In genomic region chr21:44916965-44917364, GRCh38 we compare ENCODE assay signal across 15 cellular contexts. TPM values are rescaled to one million over a fixed set of nuclear protein-coding genes. Genes with fewer than 3 reads are reported as not detected.
A peak's percentile ranks its signal among the peaks of the same experiment; 100 is the strongest.
DNase-seq lines count a peak whose midpoint lies in the region; ATAC-seq and TF ChIP-seq lines count a peak whose summit lies in the region.
"Had no signal": no experiment of that assay in that cellular context is flagged by ENCODE, and none has a peak within 500 bp of the region (broad histone marks: within the 10 kb centered on the region; RNA-seq: fewer than 3 reads in every experiment).

No MANE protein-coding gene starts in this region.

- no peaks in the 10 kb centered on the region for H3K27me3 Mint-ChIP-seq in activated naive CD4-positive, alpha-beta T cell treated with anti-CD3 and anti-CD28 coated beads, Interleukin-2, amount 50 U/mL, for 24 hours
- H3K27me3 Mint-ChIP-seq in activated CD4-positive, alpha-beta memory T cell treated with anti-CD3 and anti-CD28 coated beads for 36 hours = no peaks in the 10 kb centered on the region
- peaks cover 32% of the 10 kb centered on the region for H3K27me3 Mint-ChIP-seq in type B pancreatic cell

- H3K4me1 ChIP-seq in prostate gland (replicated peaks) = no peaks in the 10 kb centered on the region

- H3K4me3 ChIP-seq in prostate gland = no peak overlapping the region

- TF ChIP-seq CTCF in type B pancreatic cell (conservative IDR thresholded peaks at IDR 0.05) (no peak), prostate gland (IDR thresholded peaks at IDR 0.05) (no peak)

- H3K27me3 ChIP-seq in prostate gland (replicated peaks; ENCODE audit: insufficient read depth) = no peaks in the 10 kb centered on the region

- no peaks in the 10 kb centered on the region for H3K9me3 ChIP-seq in prostate gland
- H3K9me3 ChIP-seq: stomach had no signal

- H3K27ac Mint-ChIP-seq in activated naive CD4-positive, alpha-beta T cell treated with anti-CD3 and anti-CD28 coated beads, Interleukin-2, amount 50 U/mL, for 24 hours = peak overlapping the region; percentile 84
- H3K27ac Mint-ChIP-seq in activated naive CD4-positive, alpha-beta T cell treated with anti-CD3 and anti-CD28 coated beads, Interleukin-2, amount 50 U/mL, for 72 hours = no peak overlapping the region
- H3K27ac Mint-ChIP-seq in activated CD4-positive, alpha-beta memory T cell treated with anti-CD3 and anti-CD28 coated beads for 36 hours = peak overlapping the region; percentile 92
- peak overlapping the region; percentile 10 for H3K27ac Mint-ChIP-seq in type B pancreatic cell

- peaks cover 71% of the 10 kb centered on the region for H3K4me1 Mint-ChIP-seq in activated naive CD4-positive, alpha-beta T cell treated with anti-CD3 and anti-CD28 coated beads, Interleukin-2, amount 50 U/mL, for 24 hours
- H3K4me1 Mint-ChIP-seq in activated CD4-positive, alpha-beta memory T cell treated with anti-CD3 and anti-CD28 coated beads for 36 hours (ENCODE audit: low read depth) = peaks cover 61% of the 10 kb centered on the region
- no peaks in the 10 kb centered on the region for H3K4me1 Mint-ChIP-seq in type B pancreatic cell (ENCODE audit: unreplicated experiment)

- no peaks in the 10 kb centered on the region for H3K9me3 Mint-ChIP-seq in activated naive CD4-positive, alpha-beta T cell treated with anti-CD3 and anti-CD28 coated beads, Interleukin-2, amount 50 U/mL, for 24 hours
- no peaks in the 10 kb centered on the region for H3K9me3 Mint-ChIP-seq in activated naive CD4-positive, alpha-beta T cell treated with anti-CD3 and anti-CD28 coated beads, Interleukin-2, amount 50 U/mL, for 72 hours
- H3K9me3 Mint-ChIP-seq in activated CD4-positive, alpha-beta memory T cell treated with anti-CD3 and anti-CD28 coated beads for 36 hours = no peaks in the 10 kb centered on the region
- no peaks in the 10 kb centered on the region for H3K9me3 Mint-ChIP-seq in type B pancreatic cell

- no peak for DNase-seq in activated naive CD4-positive, alpha-beta T cell treated with anti-CD3 and anti-CD28 coated beads, Interleukin-2, amount 50 U/mL, for 72 hours (ENCODE audit: low spot score in 2 of 2)
- DNase-seq in activated CD4-positive, alpha-beta memory T cell treated with anti-CD3 and anti-CD28 coated beads for 36 hours = no peak
- DNase-seq in epithelial cell of prostate (ENCODE audit: low read depth, low spot score) = no peak
- DNase-seq in type B pancreatic cell (ENCODE audit: extremely low spot score, unreplicated experiment) = no peak
- no peak for DNase-seq in prostate gland (ENCODE audit: low spot score)
- DNase-seq: activated gamma-delta T cell, GF-D8, HCEC 1CT, NCI-H146, NCI-H526 treated with DMSO at 0.1 percent for 48 hours, stomach had no signal

- no peak for ATAC-seq in activated naive CD4-positive, alpha-beta T cell treated with anti-CD3 and anti-CD28 coated beads, Interleukin-2, amount 50 U/mL, for 72 hours
- ATAC-seq in HG03460 (IDR thresholded peaks at IDR 0.05; ENCODE audit: unreplicated experiment) = no peak
- ATAC-seq in GM18870 (IDR thresholded peaks at IDR 0.05; ENCODE audit: unreplicated experiment) = no peak

- intact Hi-C loops in activated CD4-positive, alpha-beta memory T cell treated with anti-CD3 and anti-CD28 coated beads for 36 hours (cut with micrococcal nuclease) = no loop called here
- intact Hi-C loops in prostate gland (cut with DNase I) = no loop called here

- H3K27ac ChIP-seq in epithelial cell of prostate (peak overlapping the region; percentile 43), prostate gland (no peak overlapping the region)
- H3K27ac ChIP-seq: stomach, VCaP had no signal

- H3K36me3 Mint-ChIP-seq in activated naive CD4-positive, alpha-beta T cell treated with anti-CD3 and anti-CD28 coated beads, Interleukin-2, amount 50 U/mL, for 24 hours = peaks cover 6% of the 10 kb centered on the region
- peaks cover 22 to 31% of the 10 kb centered on the region in 2 donors for H3K36me3 Mint-ChIP-seq in activated naive CD4-positive, alpha-beta T cell treated with anti-CD3 and anti-CD28 coated beads, Interleukin-2, amount 50 U/mL, for 72 hours
- H3K36me3 Mint-ChIP-seq in activated CD4-positive, alpha-beta memory T cell treated with anti-CD3 and anti-CD28 coated beads for 36 hours = peaks cover 11% of the 10 kb centered on the region
- H3K36me3 Mint-ChIP-seq in type B pancreatic cell = no peaks in the 10 kb centered on the region

- CTCF ChIA-PET in activated CD4-positive, alpha-beta memory T cell treated with anti-CD3 and anti-CD28 coated beads for 36 hours (lab: Charles Lee) = interaction anchor here (1.1 to 5.3 kb wide), 5 partner anchors 10 to 116 kb away, joined by 3 to 34 read pairs (median 7); partner anchors contain the start of gene UBE2G2

- WGBS in prostate gland = 41% methylated on average over 7 of the region's 7 CpGs

- H3K36me3 ChIP-seq in prostate gland = no peaks in the 10 kb centered on the region

- H3K4me3 Mint-ChIP-seq in activated naive CD4-positive, alpha-beta T cell treated with anti-CD3 and anti-CD28 coated beads, Interleukin-2, amount 50 U/mL, for 24 hours = peak overlapping the region; percentile 98
- peak overlapping the region; percentile 85 for H3K4me3 Mint-ChIP-seq in activated CD4-positive, alpha-beta memory T cell treated with anti-CD3 and anti-CD28 coated beads for 36 hours
- no peak overlapping the region for H3K4me3 Mint-ChIP-seq in type B pancreatic cell

- POLR2A ChIA-PET in activated CD4-positive, alpha-beta memory T cell treated with anti-CD3 and anti-CD28 coated beads for 36 hours (lab: Charles Lee) = interaction anchor here (0.6 to 3.2 kb wide), 3 partner anchors 11 to 1941 kb away, joined by 3 to 17 read pairs (median 3); no protein-coding TSS in a partner anchor

- no peak for TF ChIP-seq POLR2A in prostate gland (IDR thresholded peaks at IDR 0.05)

RNA-seq across cellular contexts. Expression of gene ITGB2, which starts 3.7 kb away (rescaled TPM):
- total RNA-seq in activated naive CD4-positive, alpha-beta T cell treated with anti-CD3 and anti-CD28 coated beads, Interleukin-2, amount 50 U/mL, for 72 hours = 100 to 1,000 TPM; 151 to 272 TPM
- total RNA-seq in activated CD4-positive, alpha-beta memory T cell treated with anti-CD3 and anti-CD28 coated beads for 36 hours = 100 to 1,000 TPM; 242 to 247 TPM
- 0.36 and 0.80 TPM in 2 replicates for total RNA-seq in type B pancreatic cell (ENCODE audit: low replicate concordance)
- total RNA-seq in prostate gland = 10 to 100 TPM; 23.1 to 56.1 TPM

RNA-seq across cellular contexts. Expression of gene SLX9, which starts 22.9 kb away (rescaled TPM):
- 10 to 100 TPM; 25.3 to 63.9 TPM for total RNA-seq in activated naive CD4-positive, alpha-beta T cell treated with anti-CD3 and anti-CD28 coated beads, Interleukin-2, amount 50 U/mL, for 72 hours
- 10 to 100 TPM; 60.7 to 64.6 TPM for total RNA-seq in activated CD4-positive, alpha-beta memory T cell treated with anti-CD3 and anti-CD28 coated beads for 36 hours
- total RNA-seq in type B pancreatic cell (ENCODE audit: low replicate concordance) (25.6 and 33.3 TPM in 2 replicates), prostate gland (10 to 100 TPM; 21.4 to 24.8 TPM)

RNA-seq across cellular contexts. Expression of gene PTTG1IP, which starts 43.5 kb away (rescaled TPM):
- 10 to 100 TPM; 61.7 to 99.8 TPM for total RNA-seq in activated naive CD4-positive, alpha-beta T cell treated with anti-CD3 and anti-CD28 coated beads, Interleukin-2, amount 50 U/mL, for 72 hours
- 10 to 100 TPM; 43.0 to 44.4 TPM for total RNA-seq in activated CD4-positive, alpha-beta memory T cell treated with anti-CD3 and anti-CD28 coated beads for 36 hours
- total RNA-seq in type B pancreatic cell (ENCODE audit: low replicate concordance) (168 and 195 TPM in 2 replicates), prostate gland (100 to 1,000 TPM; 216 to 244 TPM)

Comparison
In these comparisons a context has a peak if more than half of its experiments do, and no peak if none do; other contexts are left out.
1. H3K27ac Mint-ChIP-seq: peak in activated naive CD4-positive, alpha-beta T cell treated with anti-CD3 and anti-CD28 coated beads, Interleukin-2, amount 50 U/mL, for 24 hours (single experiment), activated CD4-positive, alpha-beta memory T cell treated with anti-CD3 and anti-CD28 coated beads for 36 hours (single experiment) and type B pancreatic cell (single experiment); none in activated naive CD4-positive, alpha-beta T cell treated with anti-CD3 and anti-CD28 coated beads, Interleukin-2, amount 50 U/mL, for 72 hours (0 of 2).
2. RNA of gene ITGB2, which starts 3.7 kb away (total RNA-seq): 151 to 272 TPM in activated naive CD4-positive, alpha-beta T cell treated with anti-CD3 and anti-CD28 coated beads, Interleukin-2, amount 50 U/mL, for 72 hours, 242 to 247 TPM in activated CD4-positive, alpha-beta memory T cell treated with anti-CD3 and anti-CD28 coated beads for 36 hours and 23.1 to 56.1 TPM in prostate gland; 0.36 to 0.80 TPM in type B pancreatic cell; every median in the first group is over 10 times any median in the second.